1 cellular context compared by ENCODE assay signal in the genomic region with DNA sequence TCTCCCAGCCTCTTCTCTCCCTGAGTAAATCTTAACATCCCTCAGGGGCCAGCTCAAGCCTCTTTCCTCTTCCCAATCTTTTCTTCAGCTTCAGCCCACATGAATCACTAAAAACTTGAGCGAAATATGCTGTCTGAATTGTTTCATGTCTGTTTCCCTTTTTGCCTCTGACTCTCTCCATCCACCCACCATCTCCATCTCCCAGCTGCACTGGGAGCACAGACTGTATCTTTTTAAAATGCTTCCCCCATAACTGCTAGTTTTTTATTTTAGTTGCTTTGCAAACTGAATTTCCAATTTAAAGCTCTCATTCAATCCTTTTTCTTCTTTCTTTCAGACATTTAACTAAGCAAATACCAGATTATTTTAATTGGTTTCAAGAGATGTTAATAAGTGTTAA.
TF ChIP-seq lines count a peak whose summit lies in the region.

No MANE protein-coding gene starts in this region.

TF ChIP-seq in WTC11, 78 proteins besides CTCF, POLR2A, EP300 and RAD21 (continued from another document):
- no peak for TF ChIP-seq ARID4B (CRISPR knock-in tag; IDR thresholded peaks at IDR 0.05; ENCODE audit: borderline replicate concordance)
- TF ChIP-seq ZNF416 (CRISPR knock-in tag; IDR thresholded peaks at IDR 0.05) = no peak
- TF ChIP-seq OVOL2 (CRISPR knock-in tag; IDR thresholded peaks at IDR 0.05; ENCODE audit: borderline replicate concordance) = no peak
- TF ChIP-seq IRF2 (CRISPR knock-in tag; IDR thresholded peaks at IDR 0.05; ENCODE audit: borderline replicate concordance, low read depth) = no peak
- no peak for TF ChIP-seq USF2 (CRISPR knock-in tag; IDR thresholded peaks at IDR 0.05)
- no peak for TF ChIP-seq SMAD3 (CRISPR knock-in tag; IDR thresholded peaks at IDR 0.05; ENCODE audit: borderline replicate concordance)
